11 cellular contexts compared by ENCODE assay signal in the genomic region with DNA sequence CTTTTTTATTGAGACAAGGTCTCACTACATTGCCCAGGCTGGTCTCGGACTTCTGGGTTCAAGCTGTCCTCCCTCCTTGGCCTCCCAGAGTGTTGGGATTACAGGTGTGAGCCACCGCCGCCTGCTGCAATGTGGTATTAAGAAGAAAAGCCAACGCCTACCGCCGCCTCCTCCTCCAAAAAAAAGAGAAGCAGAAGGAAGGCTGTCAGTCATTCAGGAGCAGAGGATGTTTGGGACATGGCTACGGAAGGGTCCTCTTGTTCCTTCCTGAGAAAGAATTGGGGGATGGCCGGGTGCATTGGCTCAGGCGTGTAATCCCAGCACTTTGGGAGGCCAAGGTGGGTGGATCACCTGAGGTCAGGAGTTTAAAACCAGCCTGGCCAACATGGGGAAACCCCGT. TPM values are rescaled to one million over a fixed set of nuclear protein-coding genes. Genes with fewer than 3 reads are reported as not detected.
DNase-seq lines count a peak whose midpoint lies in the region; ATAC-seq and TF ChIP-seq lines count a peak whose summit lies in the region.
"Had no signal": no experiment of that assay in that cellular context is flagged by ENCODE, and none has a peak within 500 bp of the region (broad histone marks: within the 10 kb centered on the region; RNA-seq: fewer than 3 reads in every experiment).

No MANE protein-coding gene starts in this region.

- peak overlapping the region; percentile 95 to 96 for H3K4me3 Mint-ChIP-seq in activated T-cell treated with anti-CD3 and anti-CD28 coated beads, Interleukin-2, amount 50 U/mL, for 72 hours

- H3K9me3 ChIP-seq in left lung (no peaks in the 10 kb centered on the region), thymus (ENCODE audit: control insufficient read depth) (no peaks in the 10 kb centered on the region), adrenal gland (replicated peaks in 1 of 3) (no peaks in the 10 kb centered on the region)

- peaks cover 0 to 12% of the 10 kb centered on the region in 2 donors for H3K36me3 ChIP-seq in left lung
- peaks cover 21% of the 10 kb centered on the region for H3K36me3 ChIP-seq in thymus (ENCODE audit: control insufficient read depth, insufficient read depth)
- no peaks in the 10 kb centered on the region for H3K36me3 ChIP-seq in adrenal gland (replicated peaks in 1 of 2)

- no peak overlapping the region for H3K27ac ChIP-seq in left lung
- peak overlapping the region; percentile 25 for H3K27ac ChIP-seq in thymus (ENCODE audit: low read depth)
- H3K27ac ChIP-seq in adrenal gland: peak overlapping the region in 1 of 5 donors; percentile 99

- H3K36me3 Mint-ChIP-seq in activated T-cell treated with anti-CD3 and anti-CD28 coated beads, Interleukin-2, amount 50 U/mL, for 72 hours (ENCODE audit: insufficient read depth in 2 of 2): peaks cover 5 to 6% of the 10 kb centered on the region in 2 donors
- H3K36me3 Mint-ChIP-seq in activated naive CD4-positive, alpha-beta T cell treated with anti-CD3 and anti-CD28 coated beads, Interleukin-2, amount 50 U/mL, for 72 hours: peaks cover 16 to 20% of the 10 kb centered on the region in 2 donors

- peaks cover 39 to 59% of the 10 kb centered on the region in 2 donors for H3K4me1 ChIP-seq in left lung
- H3K4me1 ChIP-seq in thymus (ENCODE audit: control insufficient read depth, insufficient read depth, low read length): peaks cover 33% of the 10 kb centered on the region
- H3K4me1 ChIP-seq in adrenal gland (replicated peaks in 1 of 2): peaks cover 45 to 66% of the 10 kb centered on the region in 2 donors

- H3K27me3 ChIP-seq in left lung (no peaks in the 10 kb centered on the region), thymus (ENCODE audit: control insufficient read depth, insufficient read depth) (no peaks in the 10 kb centered on the region), adrenal gland (no peaks in the 10 kb centered on the region)

- TF ChIP-seq CTCF in left lung (IDR thresholded peaks at IDR 0.05): no peak
- no peak for TF ChIP-seq CTCF in adrenal gland (IDR thresholded peaks at IDR 0.05)

- TF ChIP-seq POLR2A in adrenal gland (IDR thresholded peaks at IDR 0.05): no peak

- no peak for ATAC-seq in activated T-cell treated with anti-CD3 and anti-CD28 coated beads, Interleukin-2, amount 50 U/mL, for 72 hours (replicated peaks in 1 of 2)
- no peak for ATAC-seq in activated naive CD4-positive, alpha-beta T cell treated with anti-CD3 and anti-CD28 coated beads, Interleukin-2, amount 50 U/mL, for 72 hours
- no peak for ATAC-seq in left lung

- H3K27ac Mint-ChIP-seq in activated T-cell treated with anti-CD3 and anti-CD28 coated beads, Interleukin-2, amount 50 U/mL, for 72 hours: peak overlapping the region; percentile 82
- H3K27ac Mint-ChIP-seq in activated naive CD4-positive, alpha-beta T cell treated with anti-CD3 and anti-CD28 coated beads, Interleukin-2, amount 50 U/mL, for 72 hours: peak overlapping the region; percentile 86 to 90

- H3K27me3 Mint-ChIP-seq in activated T-cell treated with anti-CD3 and anti-CD28 coated beads, Interleukin-2, amount 50 U/mL, for 72 hours (ENCODE audit: low read depth): no peaks in the 10 kb centered on the region

- H3K9me3 Mint-ChIP-seq in activated T-cell treated with anti-CD3 and anti-CD28 coated beads, Interleukin-2, amount 50 U/mL, for 72 hours: no peaks in the 10 kb centered on the region
- H3K9me3 Mint-ChIP-seq in activated naive CD4-positive, alpha-beta T cell treated with anti-CD3 and anti-CD28 coated beads, Interleukin-2, amount 50 U/mL, for 72 hours: no peaks in the 10 kb centered on the region

- no peak for DNase-seq in activated T-cell treated with anti-CD3 and anti-CD28 coated beads, Interleukin-2, amount 50 U/mL, for 72 hours
- DNase-seq in activated T-cell treated with anti-CD3 and anti-CD28 coated beads for 4 hours: no peak
- no peak for DNase-seq in activated naive CD4-positive, alpha-beta T cell treated with anti-CD3 and anti-CD28 coated beads, Interleukin-2, amount 50 U/mL, for 72 hours (ENCODE audit: low spot score in 2 of 2)
- no peak for DNase-seq in left lung
- no peak for DNase-seq in hypothalamus (lab: John Stamatoyannopoulos, UW)
- DNase-seq in adrenal gland: no peak
- DNase-seq in stimulated activated naive CD4-positive, alpha-beta T cell treated with Interleukin-2 at 50 U/mL for 16 hours (lab: John Stamatoyannopoulos, UW): no peak
- DNase-seq: activated CD4-positive, CD25-positive, alpha-beta regulatory T cell treated with anti-CD3 and anti-CD28 coated beads, Interleukin-2, amount 50 U/mL, for 72 hours had no signal

- WGBS in thymus: 88% methylated on average over 10 of the region's 10 CpGs
- 66 to 75% (median 68%) methylated on average over 9 to 10 of the region's 10 CpGs for WGBS in adrenal gland, 4 donors

- intact Hi-C loops in left lung (cut with DNase I) (no loop called here), adrenal gland (cut with DNase I) (loop anchor here in 1 of 2 donors (5.0 kb wide), 1 partner anchor 33 kb away; no protein-coding TSS in a partner anchor)

- peaks cover 53% of the 10 kb centered on the region for H3K4me1 Mint-ChIP-seq in activated T-cell treated with anti-CD3 and anti-CD28 coated beads, Interleukin-2, amount 50 U/mL, for 72 hours (ENCODE audit: low read depth)

- H3K4me3 ChIP-seq in left lung (peak overlapping the region; percentile 90 to 94), thymus (ENCODE audit: low read length) (peak overlapping the region; percentile 77), adrenal gland (peak overlapping the region in 2 of 4 donors; percentile 77 to 93)

RNA-seq across cellular contexts. Expression of gene PPP1R37, which starts 1.2 kb away (rescaled TPM):
- 10 to 100 TPM; 11.8 to 17.3 TPM for total RNA-seq in activated T-cell treated with anti-CD3 and anti-CD28 coated beads, Interleukin-2, amount 50 U/mL, for 72 hours
- 10 to 100 TPM; 12.4 to 18.3 TPM for total RNA-seq in activated naive CD4-positive, alpha-beta T cell treated with anti-CD3 and anti-CD28 coated beads, Interleukin-2, amount 50 U/mL, for 72 hours
- total RNA-seq in left lung (10 to 100 TPM; 26.8 to 29.8 TPM), adrenal gland (10 to 100 TPM; 39.6 to 86.7 (median 55.7) TPM)
- polyA plus RNA-seq in thymus (39.3 TPM), adrenal gland (100 to 1,000 TPM in 1 of 3 donors, 10 to 100 TPM in 2; 16.4 to 244 (median 45.4) TPM)

RNA-seq across cellular contexts. Expression of gene GEMIN7, which starts 15.1 kb away (rescaled TPM):
- total RNA-seq in activated T-cell treated with anti-CD3 and anti-CD28 coated beads, Interleukin-2, amount 50 U/mL, for 72 hours: 10 to 100 TPM; 26.4 to 28.1 TPM
- total RNA-seq in activated naive CD4-positive, alpha-beta T cell treated with anti-CD3 and anti-CD28 coated beads, Interleukin-2, amount 50 U/mL, for 72 hours: 10 to 100 TPM in 1 of 2 donors, 1 to 10 TPM in 1; 8.3 to 54.3 TPM
- total RNA-seq in left lung: 10 to 100 TPM; 20.9 to 24.0 TPM
- 32.3 TPM for polyA plus RNA-seq in thymus
- total RNA-seq in adrenal gland: 10 to 100 TPM in 6 of 8 donors, 1 to 10 TPM in 2; 4.0 to 22.0 (median 14.5) TPM
- 10 to 100 TPM; 11.3 to 29.0 (median 23.9) TPM for polyA plus RNA-seq in adrenal gland

RNA-seq across cellular contexts. Expression of gene ZNF296, which starts 17.9 kb away (rescaled TPM):
- total RNA-seq in activated T-cell treated with anti-CD3 and anti-CD28 coated beads, Interleukin-2, amount 50 U/mL, for 72 hours: 1 to 10 TPM; 5.1 to 5.2 TPM
- total RNA-seq in activated naive CD4-positive, alpha-beta T cell treated with anti-CD3 and anti-CD28 coated beads, Interleukin-2, amount 50 U/mL, for 72 hours: 1 to 10 TPM; 2.3 to 6.7 TPM
- total RNA-seq in left lung (1 to 10 TPM; 1.4 to 2.0 TPM), adrenal gland (1 to 10 TPM in 2 of 8 donors, under 1 TPM in 5, not detected in 1; 0.55 to 1.3 (median 0.70) TPM)
- polyA plus RNA-seq in thymus (2.9 TPM), adrenal gland (10 to 100 TPM in 1 of 3 donors, 1 to 10 TPM in 1, not detected in 1; 2.5 to 13.2 TPM)
- total RNA-seq: Daoy, myocyte had no signal

RNA-seq across cellular contexts. Expression of gene CLASRP, which starts 55.3 kb away (rescaled TPM):
- 100 to 1,000 TPM; 110 to 138 TPM for total RNA-seq in activated T-cell treated with anti-CD3 and anti-CD28 coated beads, Interleukin-2, amount 50 U/mL, for 72 hours
- 100 to 1,000 TPM; 115 to 133 TPM for total RNA-seq in activated naive CD4-positive, alpha-beta T cell treated with anti-CD3 and anti-CD28 coated beads, Interleukin-2, amount 50 U/mL, for 72 hours
- 10 to 100 TPM; 62.9 to 77.5 TPM for total RNA-seq in left lung
- polyA plus RNA-seq in thymus: 147 TPM
- 100 to 1,000 TPM in 1 of 8 donors, 10 to 100 TPM in 7; 22.6 to 137 (median 64.7) TPM for total RNA-seq in adrenal gland
- 100 to 1,000 TPM in 2 of 3 donors, 10 to 100 TPM in 1; 39.8 to 730 (median 246) TPM for polyA plus RNA-seq in adrenal gland
